ENCODE assay signal across 7 cellular contexts in the genomic region with DNA sequence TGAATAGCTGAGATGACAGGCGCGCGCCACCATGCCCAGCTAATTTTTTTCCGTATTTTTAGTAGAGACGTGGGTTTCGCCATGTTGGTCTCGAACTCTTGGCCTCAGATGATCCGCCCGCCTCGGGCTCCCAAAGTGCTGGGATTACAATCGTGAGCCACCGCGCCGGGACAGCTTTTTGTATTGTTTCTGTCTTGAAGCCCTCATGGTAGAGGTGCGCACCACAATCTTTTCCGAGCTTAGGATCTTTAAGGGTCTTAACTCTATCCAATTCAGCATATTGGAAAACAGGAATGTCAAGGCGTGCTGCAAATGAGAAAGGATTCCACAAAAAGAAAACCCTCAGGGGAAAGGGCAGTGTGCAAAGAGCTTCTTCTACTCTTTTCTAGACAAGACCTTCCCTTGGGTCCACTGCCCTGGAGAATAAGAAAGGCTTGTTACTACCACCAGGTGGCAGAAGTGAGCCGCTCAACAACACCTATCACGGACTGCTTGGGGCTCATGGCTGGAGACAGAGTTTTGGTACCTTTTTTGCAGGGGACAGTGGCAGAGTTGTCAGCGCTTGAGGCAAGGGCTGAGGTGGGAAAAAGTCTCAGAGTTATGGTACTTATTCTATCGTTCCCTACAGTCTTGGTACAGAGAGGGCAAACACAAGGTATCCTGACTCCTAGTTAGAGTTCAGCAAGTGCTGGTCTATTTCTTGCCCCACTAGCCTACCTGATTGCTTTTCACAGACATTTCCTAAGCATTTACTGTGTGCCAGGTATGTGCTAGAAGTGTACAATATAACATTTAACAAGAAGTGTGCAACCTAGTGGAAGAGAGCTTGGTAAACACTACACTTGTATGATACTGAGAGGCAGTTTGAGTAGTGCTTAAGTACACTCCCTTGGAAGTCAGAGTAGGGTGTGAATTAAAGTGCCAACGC. TPM values are rescaled to one million over a fixed set of nuclear protein-coding genes. Genes with fewer than 3 reads are reported as not detected.
DNase-seq lines count a peak whose midpoint lies in the region; ATAC-seq, FAIRE-seq and TF ChIP-seq lines count a peak whose summit lies in the region.

No MANE protein-coding gene starts in this region.

- H3K4me1 ChIP-seq in colonic mucosa, result no peaks in the 10 kb centered on the region
- peaks cover 22% of the 10 kb centered on the region for H3K4me1 ChIP-seq in HepG2 (ENCODE audit: insufficient read depth, low read length)

- CTCF ChIA-PET in HepG2 (lab: Yijun Ruan, JAX; ENCODE audit: low intra/inter-chr PET ratio, low total read pairs), result interaction anchor here (1.0 to 1.8 kb wide), 9 partner anchors 14 to 156 kb away, joined by 3 to 48 read pairs (median 4); partner anchors contain the start of genes AAAS and SP1

- H3K9me3 ChIP-seq in colonic mucosa (no peaks in the 10 kb centered on the region), HepG2 (ENCODE audit: low read length) (no peaks in the 10 kb centered on the region)

- no peaks in the 10 kb centered on the region for H4K20me1 ChIP-seq in HepG2 (ENCODE audit: insufficient read depth, low read length)

- in situ Hi-C loops in HepG2 (cut with HindIII; ENCODE audit: extremely low pct_ligation_motif_present, low pct_unique_long_range_greater_than_20kb), result no loop called here

- TF ChIP-seq EP300 in HepG2 (IDR thresholded peaks at IDR 0.05; ENCODE audit: low read depth in 2 of 2, low read length in 2 of 2) (no peak), HepG2 (CRISPR knock-in tag; IDR thresholded peaks at IDR 0.05; ENCODE audit: borderline replicate concordance) (no peak)

- peak; percentile 70 for ATAC-seq in HG03432 (IDR thresholded peaks at IDR 0.05; ENCODE audit: unreplicated experiment)
- ATAC-seq in HepG2, result peak; percentile 98

- H3K36me3 ChIP-seq in colonic mucosa, result no peaks in the 10 kb centered on the region
- no peaks in the 10 kb centered on the region for H3K36me3 ChIP-seq in HepG2 (replicated peaks in 1 of 2; ENCODE audit: control insufficient read depth in 1 of 2, insufficient read depth in 2 of 2, low read length in 2 of 2)

- peak; percentile 86 for FAIRE-seq in GM18507 (lab: Jason Lieb, UNC)
- FAIRE-seq in HepG2 (lab: Jason Lieb, UNC), result peak; percentile 96

- TF ChIP-seq POLR2A in HepG2 (IDR thresholded peaks at IDR 0.05; ENCODE audit: insufficient read depth in 1 of 2, low read depth in 2 of 2, low read length in 2 of 2), result no peak

- POLR2A ChIA-PET in HepG2 (lab: Yijun Ruan, JAX), result interaction anchor here (1.1 to 1.7 kb wide), 4 partner anchors 27 to 88 kb away, joined by 4 to 6 read pairs (median 4); partner anchors contain the start of genes PRR13 and SP1

- peak overlapping the region; percentile 62 for H3K27ac ChIP-seq in colonic mucosa
- no peak overlapping the region for H3K27ac ChIP-seq in HepG2 (ENCODE audit: extremely low read length, insufficient read depth, low read length)

- H2AFZ ChIP-seq in HepG2 (ENCODE audit: low read length), result peak overlapping the region; percentile 1

- H3K27me3 ChIP-seq in colonic mucosa, result no peaks in the 10 kb centered on the region
- H3K27me3 ChIP-seq in HepG2 (ENCODE audit: control insufficient read depth in 1 of 2, insufficient read depth in 2 of 2, low read length in 2 of 2), result no peaks in the 10 kb centered on the region

- H3K9ac ChIP-seq in colonic mucosa (ENCODE audit: low read depth in 2 of 2, low read length in 2 of 2), result peak overlapping the region in 1 of 2 donors; percentile 41
- no peak overlapping the region for H3K9ac ChIP-seq in HepG2 (ENCODE audit: insufficient read depth, low read depth, low read length)

- H3K79me2 ChIP-seq in HepG2 (ENCODE audit: insufficient read depth, low read length), result no peaks in the 10 kb centered on the region

- no TSS peak for BruUV-seq in HepG2 (replicated peaks; lab: Mats Ljungman, UMichigan)

- DNase-seq in GM18507 (ENCODE audit: extremely low spot score, insufficient read length, low read depth), result peak; percentile 33
- DNase-seq in NCI-H526 (lab: John Stamatoyannopoulos, UW), result peak; percentile 77 to 87
- DNase-seq in activated CD4-positive, alpha-beta T cell treated with anti-CD3 and anti-CD28 coated beads for 4 hours, result peak; percentile 78 to 86
- peak; percentile 91 for DNase-seq in colonic mucosa
- peak; percentile 80 for DNase-seq in HepG2 (ENCODE audit: low spot score)
- DNase-seq in stimulated activated CD4-positive, alpha-beta T cell treated with anti-CD3 and anti-CD28 coated beads, TNF-alpha, amount 100 ng/mL, for 24 hours (ENCODE audit: low read depth in 3 of 3), result peak; percentile 66 to 82 (median 77)

- 40% methylated on average over 22 of the region's 22 CpGs for WGBS in HepG2 (ENCODE audit: low lambda C conversion rate)

- intact Hi-C loops in colonic mucosa (cut with DNase I), result loop anchor here (2.0 kb wide), 1 partner anchor 68 kb away; no protein-coding TSS in a partner anchor
- intact Hi-C loops in HepG2 (cut with micrococcal nuclease; ENCODE audit: unreplicated experiment), result loop anchor here (1.0 to 2.0 kb wide), 3 partner anchors 29 to 156 kb away; no protein-coding TSS in a partner anchor

- TF ChIP-seq CTCF in colonic mucosa (IDR thresholded peaks at IDR 0.05) (peak; percentile 84), HepG2 (CRISPR knock-in tag; IDR thresholded peaks at IDR 0.05) (peak; percentile 93)

- TF ChIP-seq RAD21 in HepG2 (CRISPR knock-in tag; IDR thresholded peaks at IDR 0.05), result peak; percentile 89

- H3K4me2 ChIP-seq in HepG2 (ENCODE audit: low read depth, low read length), result peak overlapping the region; percentile 41; the same call in 1 of the 2 replicates

- H3K4me3 ChIP-seq in colonic mucosa (no peak overlapping the region), HepG2 (replicated peaks in 1 of 3; ENCODE audit: insufficient read depth in 1 of 3, low read depth in 2 of 3, low read length in 3 of 3) (no peak overlapping the region)

RNA-seq across cellular contexts. Expression of gene SP7, which starts 16.4 kb away (rescaled TPM):
- total RNA-seq in colonic mucosa (not detected), HepG2 (2016; rRNA removed; fragmentation: Illumina TruSeq; extraction: Trizol) (not detected in 2 replicates)
- not detected in 2 replicates for total RNA-seq in HepG2 (2016; cell fraction: cytosol; rRNA removed; fragmentation: Illumina TruSeq; extraction: Trizol; ENCODE audit: low read depth)
- not detected in 2 replicates for total RNA-seq in HepG2 (2016; cell fraction: insoluble cytoplasmic fraction; rRNA removed; fragmentation: Illumina TruSeq; extraction: Trizol)
- total RNA-seq in HepG2 (2016; cell fraction: membrane; rRNA removed; fragmentation: Illumina TruSeq; extraction: Trizol), result not detected in 2 replicates
- not detected in 2 replicates for total RNA-seq in HepG2 (2016; cell fraction: nucleus; rRNA removed; fragmentation: Illumina TruSeq; extraction: Trizol)
- polyA plus RNA-seq in HepG2 (2011; rRNA removed), result not detected in 2 replicates
- polyA plus RNA-seq in HepG2 (2011; cell fraction: cytosol; rRNA removed), result not detected in 2 replicates
- not detected in 2 replicates for polyA plus RNA-seq in HepG2 (2011; cell fraction: nucleus; rRNA removed)
- not detected in 2 replicates for polyA plus RNA-seq in HepG2 (2012)
- polyA plus RNA-seq in HepG2 (2016; cell fraction: cytosol; fragmentation: Illumina TruSeq; extraction: Trizol; ENCODE audit: low read depth), result not detected in 2 replicates
- not detected in 2 replicates for polyA plus RNA-seq in HepG2 (2016; cell fraction: insoluble cytoplasmic fraction; fragmentation: Illumina TruSeq; extraction: Trizol; ENCODE audit: low read depth)
- polyA plus RNA-seq in HepG2 (2016; cell fraction: membrane; fragmentation: Illumina TruSeq; extraction: Trizol; ENCODE audit: low read depth), result not detected in 2 replicates
- not detected in 2 replicates for polyA plus RNA-seq in HepG2 (2016; cell fraction: nucleus; fragmentation: Illumina TruSeq; extraction: Trizol; ENCODE audit: insufficient read depth, low read depth)
- polyA minus RNA-seq in HepG2 (2011; rRNA and poly(A)+ RNA removed; ENCODE audit: low replicate concordance), result not detected in 2 replicates
- polyA minus RNA-seq in HepG2 (2011; cell fraction: cytosol; rRNA and poly(A)+ RNA removed), result not detected in 2 replicates
- not detected in 2 replicates for polyA minus RNA-seq in HepG2 (2011; cell fraction: nucleus; rRNA and poly(A)+ RNA removed)

RNA-seq across cellular contexts. Expression of gene SP1, which starts 27.4 kb away (rescaled TPM):
- total RNA-seq in colonic mucosa (10 to 100 TPM; 83.6 to 96.8 TPM), HepG2 (2016; rRNA removed; fragmentation: Illumina TruSeq; extraction: Trizol) (27.5 and 46.7 TPM in 2 replicates)
- total RNA-seq in HepG2 (2016; cell fraction: cytosol; rRNA removed; fragmentation: Illumina TruSeq; extraction: Trizol; ENCODE audit: low read depth), result 3.0 and 3.4 TPM in 2 replicates
- total RNA-seq in HepG2 (2016; cell fraction: insoluble cytoplasmic fraction; rRNA removed; fragmentation: Illumina TruSeq; extraction: Trizol), result 29.7 and 40.6 TPM in 2 replicates
- 13.8 and 14.7 TPM in 2 replicates for total RNA-seq in HepG2 (2016; cell fraction: membrane; rRNA removed; fragmentation: Illumina TruSeq; extraction: Trizol)
- total RNA-seq in HepG2 (2016; cell fraction: nucleus; rRNA removed; fragmentation: Illumina TruSeq; extraction: Trizol), result 23.5 and 24.3 TPM in 2 replicates
- 26.5 and 27.3 TPM in 2 replicates for polyA plus RNA-seq in HepG2 (2011; rRNA removed)
- 18.2 TPM in 2 replicates for polyA plus RNA-seq in HepG2 (2011; cell fraction: cytosol; rRNA removed)
- polyA plus RNA-seq in HepG2 (2011; cell fraction: nucleus; rRNA removed), result 30.1 and 31.9 TPM in 2 replicates
- 14.7 and 15.8 TPM in 2 replicates for polyA plus RNA-seq in HepG2 (2012)
- polyA plus RNA-seq in HepG2 (2016; cell fraction: cytosol; fragmentation: Illumina TruSeq; extraction: Trizol; ENCODE audit: low read depth), result 0.63 and 0.79 TPM in 2 replicates
- polyA plus RNA-seq in HepG2 (2016; cell fraction: insoluble cytoplasmic fraction; fragmentation: Illumina TruSeq; extraction: Trizol; ENCODE audit: low read depth), result 22.5 and 22.9 TPM in 2 replicates
- polyA plus RNA-seq in HepG2 (2016; cell fraction: membrane; fragmentation: Illumina TruSeq; extraction: Trizol; ENCODE audit: low read depth), result 2.7 and 3.3 TPM in 2 replicates
- 25.6 and 29.7 TPM in 2 replicates for polyA plus RNA-seq in HepG2 (2016; cell fraction: nucleus; fragmentation: Illumina TruSeq; extraction: Trizol; ENCODE audit: insufficient read depth, low read depth)
- polyA minus RNA-seq in HepG2 (2011; rRNA and poly(A)+ RNA removed; ENCODE audit: low replicate concordance), result 128 and 335 TPM in 2 replicates
- 38.1 and 39.5 TPM in 2 replicates for polyA minus RNA-seq in HepG2 (2011; cell fraction: cytosol; rRNA and poly(A)+ RNA removed)
- 31.4 and 32.7 TPM in 2 replicates for polyA minus RNA-seq in HepG2 (2011; cell fraction: nucleus; rRNA and poly(A)+ RNA removed)

RNA-seq across cellular contexts. Expression of gene AAAS, which starts 31.2 kb away (rescaled TPM):
- total RNA-seq in colonic mucosa (10 to 100 TPM; 36.4 to 61.4 TPM), HepG2 (2016; rRNA removed; fragmentation: Illumina TruSeq; extraction: Trizol) (47.6 and 49.9 TPM in 2 replicates)
- 6.3 and 7.4 TPM in 2 replicates for total RNA-seq in HepG2 (2016; cell fraction: cytosol; rRNA removed; fragmentation: Illumina TruSeq; extraction: Trizol; ENCODE audit: low read depth)
- 49.9 and 52.5 TPM in 2 replicates for total RNA-seq in HepG2 (2016; cell fraction: insoluble cytoplasmic fraction; rRNA removed; fragmentation: Illumina TruSeq; extraction: Trizol)
- total RNA-seq in HepG2 (2016; cell fraction: membrane; rRNA removed; fragmentation: Illumina TruSeq; extraction: Trizol), result 10.6 and 11.1 TPM in 2 replicates
- 41.2 and 46.6 TPM in 2 replicates for total RNA-seq in HepG2 (2016; cell fraction: nucleus; rRNA removed; fragmentation: Illumina TruSeq; extraction: Trizol)
- 52.0 and 54.0 TPM in 2 replicates for polyA plus RNA-seq in HepG2 (2011; rRNA removed)
- polyA plus RNA-seq in HepG2 (2011; cell fraction: cytosol; rRNA removed), result 37.5 and 46.8 TPM in 2 replicates
- polyA plus RNA-seq in HepG2 (2011; cell fraction: nucleus; rRNA removed), result 182 and 197 TPM in 2 replicates
- polyA plus RNA-seq in HepG2 (2012), result 40.1 and 43.3 TPM in 2 replicates
- polyA plus RNA-seq in HepG2 (2016; cell fraction: cytosol; fragmentation: Illumina TruSeq; extraction: Trizol; ENCODE audit: low read depth), result 6.0 and 6.9 TPM in 2 replicates
- 54.2 and 64.7 TPM in 2 replicates for polyA plus RNA-seq in HepG2 (2016; cell fraction: insoluble cytoplasmic fraction; fragmentation: Illumina TruSeq; extraction: Trizol; ENCODE audit: low read depth)
- 9.0 and 9.4 TPM in 2 replicates for polyA plus RNA-seq in HepG2 (2016; cell fraction: membrane; fragmentation: Illumina TruSeq; extraction: Trizol; ENCODE audit: low read depth)
- polyA plus RNA-seq in HepG2 (2016; cell fraction: nucleus; fragmentation: Illumina TruSeq; extraction: Trizol; ENCODE audit: insufficient read depth, low read depth), result 70.0 and 70.8 TPM in 2 replicates
- 115 and 225 TPM in 2 replicates for polyA minus RNA-seq in HepG2 (2011; rRNA and poly(A)+ RNA removed; ENCODE audit: low replicate concordance)
- 21.9 and 28.0 TPM in 2 replicates for polyA minus RNA-seq in HepG2 (2011; cell fraction: cytosol; rRNA and poly(A)+ RNA removed)
- polyA minus RNA-seq in HepG2 (2011; cell fraction: nucleus; rRNA and poly(A)+ RNA removed), result 39.3 and 48.9 TPM in 2 replicates

RNA-seq across cellular contexts. Expression of gene MYG1, which starts 53.1 kb away (rescaled TPM):
- 10 to 100 TPM; 37.4 to 60.6 TPM for total RNA-seq in colonic mucosa
- total RNA-seq in HepG2 (2016; rRNA removed; fragmentation: Illumina TruSeq; extraction: Trizol), result 58.0 and 62.6 TPM in 2 replicates
- total RNA-seq in HepG2 (2016; cell fraction: cytosol; rRNA removed; fragmentation: Illumina TruSeq; extraction: Trizol; ENCODE audit: low read depth), result 35.2 and 36.5 TPM in 2 replicates
- total RNA-seq in HepG2 (2016; cell fraction: insoluble cytoplasmic fraction; rRNA removed; fragmentation: Illumina TruSeq; extraction: Trizol), result 58.1 and 59.2 TPM in 2 replicates
- total RNA-seq in HepG2 (2016; cell fraction: membrane; rRNA removed; fragmentation: Illumina TruSeq; extraction: Trizol), result 45.1 and 51.7 TPM in 2 replicates
- total RNA-seq in HepG2 (2016; cell fraction: nucleus; rRNA removed; fragmentation: Illumina TruSeq; extraction: Trizol), result 28.7 and 35.7 TPM in 2 replicates
- polyA plus RNA-seq in HepG2 (2011; rRNA removed), result 38.6 and 40.7 TPM in 2 replicates
- polyA plus RNA-seq in HepG2 (2011; cell fraction: cytosol; rRNA removed), result 42.9 and 57.6 TPM in 2 replicates
- 32.2 and 36.0 TPM in 2 replicates for polyA plus RNA-seq in HepG2 (2011; cell fraction: nucleus; rRNA removed)
- polyA plus RNA-seq in HepG2 (2012), result 21.3 and 34.6 TPM in 2 replicates
- 38.0 and 47.5 TPM in 2 replicates for polyA plus RNA-seq in HepG2 (2016; cell fraction: cytosol; fragmentation: Illumina TruSeq; extraction: Trizol; ENCODE audit: low read depth)
- polyA plus RNA-seq in HepG2 (2016; cell fraction: insoluble cytoplasmic fraction; fragmentation: Illumina TruSeq; extraction: Trizol; ENCODE audit: low read depth), result 49.2 and 59.1 TPM in 2 replicates
- polyA plus RNA-seq in HepG2 (2016; cell fraction: membrane; fragmentation: Illumina TruSeq; extraction: Trizol; ENCODE audit: low read depth), result 39.2 and 41.9 TPM in 2 replicates
- 54.0 and 73.0 TPM in 2 replicates for polyA plus RNA-seq in HepG2 (2016; cell fraction: nucleus; fragmentation: Illumina TruSeq; extraction: Trizol; ENCODE audit: insufficient read depth, low read depth)
- polyA minus RNA-seq in HepG2 (2011; rRNA and poly(A)+ RNA removed; ENCODE audit: low replicate concordance), result 43.6 and 97.4 TPM in 2 replicates
- polyA minus RNA-seq in HepG2 (2011; cell fraction: cytosol; rRNA and poly(A)+ RNA removed), result 15.0 and 19.7 TPM in 2 replicates
- 8.8 and 14.4 TPM in 2 replicates for polyA minus RNA-seq in HepG2 (2011; cell fraction: nucleus; rRNA and poly(A)+ RNA removed)

RNA-seq across cellular contexts. Expression of gene PFDN5, which starts 57.3 kb away (rescaled TPM):
- total RNA-seq in colonic mucosa, result 100 to 1,000 TPM; 247 to 305 TPM
- 462 and 578 TPM in 2 replicates for total RNA-seq in HepG2 (2016; rRNA removed; fragmentation: Illumina TruSeq; extraction: Trizol)
- 461 and 472 TPM in 2 replicates for total RNA-seq in HepG2 (2016; cell fraction: cytosol; rRNA removed; fragmentation: Illumina TruSeq; extraction: Trizol; ENCODE audit: low read depth)
- total RNA-seq in HepG2 (2016; cell fraction: insoluble cytoplasmic fraction; rRNA removed; fragmentation: Illumina TruSeq; extraction: Trizol), result 478 and 604 TPM in 2 replicates
- 502 and 534 TPM in 2 replicates for total RNA-seq in HepG2 (2016; cell fraction: membrane; rRNA removed; fragmentation: Illumina TruSeq; extraction: Trizol)
- total RNA-seq in HepG2 (2016; cell fraction: nucleus; rRNA removed; fragmentation: Illumina TruSeq; extraction: Trizol), result 239 and 246 TPM in 2 replicates
- polyA plus RNA-seq in HepG2 (2011; rRNA removed), result 440 and 449 TPM in 2 replicates
- 513 and 623 TPM in 2 replicates for polyA plus RNA-seq in HepG2 (2011; cell fraction: cytosol; rRNA removed)
- polyA plus RNA-seq in HepG2 (2011; cell fraction: nucleus; rRNA removed), result 505 and 601 TPM in 2 replicates
- polyA plus RNA-seq in HepG2 (2012), result 398 and 423 TPM in 2 replicates
- 472 and 500 TPM in 2 replicates for polyA plus RNA-seq in HepG2 (2016; cell fraction: cytosol; fragmentation: Illumina TruSeq; extraction: Trizol; ENCODE audit: low read depth)
- polyA plus RNA-seq in HepG2 (2016; cell fraction: insoluble cytoplasmic fraction; fragmentation: Illumina TruSeq; extraction: Trizol; ENCODE audit: low read depth), result 484 and 533 TPM in 2 replicates
- 441 and 460 TPM in 2 replicates for polyA plus RNA-seq in HepG2 (2016; cell fraction: membrane; fragmentation: Illumina TruSeq; extraction: Trizol; ENCODE audit: low read depth)
- polyA plus RNA-seq in HepG2 (2016; cell fraction: nucleus; fragmentation: Illumina TruSeq; extraction: Trizol; ENCODE audit: insufficient read depth, low read depth), result 433 and 469 TPM in 2 replicates
- polyA minus RNA-seq in HepG2 (2011; rRNA and poly(A)+ RNA removed; ENCODE audit: low replicate concordance), result 90.5 and 285 TPM in 2 replicates
- polyA minus RNA-seq in HepG2 (2011; cell fraction: cytosol; rRNA and poly(A)+ RNA removed), result 52.1 and 57.1 TPM in 2 replicates
- 96.6 and 129 TPM in 2 replicates for polyA minus RNA-seq in HepG2 (2011; cell fraction: nucleus; rRNA and poly(A)+ RNA removed)

Comparison
In these comparisons a context has a peak if more than half of its experiments do, and no peak if none do; other contexts are left out.
1. DNase-seq: peak in every context shown above with its lines; median percentile 91 in colonic mucosa; 82 in NCI-H526; 82 in activated CD4-positive, alpha-beta T cell treated with anti-CD3 and anti-CD28 coated beads for 4 hours; 80 in HepG2; 77 in stimulated activated CD4-positive, alpha-beta T cell treated with anti-CD3 and anti-CD28 coated beads, TNF-alpha, amount 100 ng/mL, for 24 hours; 33 in GM18507.